Comparison of ENCODE assay signal across 8 cellular contexts in the genomic region with DNA sequence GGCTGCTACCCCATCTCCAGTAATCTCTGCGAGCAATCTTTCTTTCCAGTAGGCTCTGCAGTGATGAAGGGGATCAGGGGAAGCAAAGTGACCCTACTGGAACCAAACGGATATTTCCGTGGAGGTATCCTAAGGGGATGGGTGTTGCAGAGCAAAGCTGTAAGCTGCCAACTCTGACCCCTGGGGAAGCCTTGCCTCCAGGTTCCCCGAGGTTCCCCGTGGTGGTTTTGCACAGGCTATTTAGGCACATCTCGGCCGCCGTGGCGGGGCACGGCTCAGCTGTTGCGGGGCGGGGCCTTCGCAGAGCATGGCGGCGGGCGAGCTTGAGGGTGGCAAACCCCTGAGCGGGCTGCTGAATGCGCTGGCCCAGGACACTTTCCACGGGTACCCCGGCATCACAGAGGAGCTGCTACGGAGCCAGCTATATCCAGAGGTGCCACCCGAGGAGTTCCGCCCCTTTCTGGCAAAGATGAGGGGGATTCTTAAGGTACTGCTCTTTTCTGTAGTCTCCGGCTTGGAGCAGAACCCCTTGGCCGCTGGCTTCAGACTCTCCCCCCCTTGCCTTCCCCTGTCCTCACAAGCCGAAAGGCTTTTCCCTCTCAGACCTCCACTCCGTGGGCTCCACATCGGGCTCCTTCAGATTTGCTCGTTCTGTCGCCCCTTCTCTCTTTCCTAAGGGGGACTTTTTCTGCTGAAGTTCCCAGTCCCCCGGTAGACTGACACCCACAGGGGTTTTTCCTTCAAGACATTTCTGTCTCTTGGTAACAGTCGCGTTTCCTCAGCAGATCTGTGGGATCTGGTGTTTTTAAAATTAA. TPM values are rescaled to one million over a fixed set of nuclear protein-coding genes. Genes with fewer than 3 reads are reported as not detected.
DNase-seq lines count a peak whose midpoint lies in the region; ATAC-seq, FAIRE-seq and TF ChIP-seq lines count a peak whose summit lies in the region.

A gene (plus strand): TSS at position 303 of the 815 bp plus-strand sequence. CDS start 5 bp downstream, at position 308.

- peaks cover 18% of the 10 kb centered on the region for H3K4me1 Mint-ChIP-seq in T-helper 17 cell

- H3K4me3 ChIP-seq in GM12875 (ENCODE audit: low read depth, low read length) = peak within 1 kb of the TSS; percentile 83

- DNase-seq in NCI-H1092 (lab: John Stamatoyannopoulos, UW) (peak; percentile 39), T-helper 17 cell (peak; percentile 65 to 74 (median 70)), amniotic stem cell (lab: John Stamatoyannopoulos, UW) (peak; percentile 68), left ventricle myocardium superior (peak; percentile 90), pulmonary artery endothelial cell (ENCODE audit: low read depth, low spot score) (no peak), urothelium cell line (ENCODE audit: low spot score) (peak; percentile 87)

- H3K4me3 Mint-ChIP-seq in T-helper 17 cell = peak within 1 kb of the TSS; percentile 97

- H3K36me3 Mint-ChIP-seq in T-helper 17 cell (ENCODE audit: low read depth) = no peaks in the 10 kb centered on the region

- ATAC-seq in HG02588 (IDR thresholded peaks at IDR 0.05; ENCODE audit: unreplicated experiment) (peak; percentile 99), T-helper 17 cell (peak; percentile 99), left ventricle myocardium superior (peak; percentile 98)

- no peak for TF ChIP-seq CTCF in GM12875 (IDR thresholded peaks at IDR 0.05; ENCODE audit: borderline replicate concordance, insufficient read depth, low read depth, low read length)

- H3K9me3 ChIP-seq in T-helper 17 cell (ENCODE audit: control insufficient read depth, low read length, poor library complexity, severe bottlenecking) = no peaks in the 10 kb centered on the region

- FAIRE-seq in urothelium cell line (lab: Jason Lieb, UNC) = peak; percentile 55

- intact Hi-C loops in left ventricle myocardium superior (cut with micrococcal nuclease) = no loop called here

- H3K27me3 Mint-ChIP-seq in T-helper 17 cell = no peaks in the 10 kb centered on the region

- H3K27ac Mint-ChIP-seq in T-helper 17 cell = peak within 1 kb of the TSS; percentile 92

RNA-seq across cellular contexts. Expression of the gene that starts here (rescaled TPM):
- total RNA-seq in T-helper 17 cell = 10 to 100 TPM; 21.5 to 23.8 TPM
- total RNA-seq in left ventricle myocardium superior = 57.3 TPM
- 41.4 and 42.3 TPM in 2 replicates for total RNA-seq in pulmonary artery endothelial cell
